8 cellular contexts compared by ENCODE assay signal in genomic region chr16:85010931-85011845, GRCh38. TPM values are rescaled to one million over a fixed set of nuclear protein-coding genes. Genes with fewer than 3 reads are reported as not detected.
DNase-seq lines count a peak whose midpoint lies in the region; ATAC-seq, FAIRE-seq and TF ChIP-seq lines count a peak whose summit lies in the region.

Gene ZDHHC7 (minus strand): TSS chr16:85011535. CDS start chr16:84990618, 20,917 bp downstream.

- no peak within 1 kb of the TSS for H2BK12ac ChIP-seq in H9 (ENCODE audit: insufficient read length, low read depth, low read length)

- H3K9me2 ChIP-seq in MM.1S (replicated peaks; ENCODE audit: insufficient read depth, low read length): no peaks in the 10 kb centered on the region

- H3F3A ChIP-seq in MM.1S (ENCODE audit: insufficient read depth, low read length): no peaks in the 10 kb centered on the region

- intact Hi-C loops in pancreas (cut with DNase I) (no loop called here), thyroid gland (cut with DNase I) (no loop called here)

- H2BK5ac ChIP-seq in H9 (ENCODE audit: insufficient read length, low read length): peak within 1 kb of the TSS; percentile 62

- peak; percentile 32 to 93 for TF ChIP-seq POLR2A in thyroid gland (IDR thresholded peaks at IDR 0.05)

- H3K27ac ChIP-seq in H9 (ENCODE audit: insufficient read length, low read depth, low read length) (peak within 1 kb of the TSS; percentile 28), MM.1S (ENCODE audit: low read length) (peak within 1 kb of the TSS; percentile 86), pancreas (peak within 1 kb of the TSS; percentile 85 to 99 (median 98)), thyroid gland (peak within 1 kb of the TSS; percentile 98 to 99 (median 98))

- H3K4me3 Mint-ChIP-seq in H9 (peak within 1 kb of the TSS; percentile 98), glutamatergic neuron (ENCODE audit: unreplicated experiment) (peak within 1 kb of the TSS; percentile 96)
- H3K4me3 Mint-ChIP-seq in activated naive CD8-positive, alpha-beta T cell: peak within 1 kb of the TSS; percentile 98

- peak within 1 kb of the TSS; percentile 76 for H3K18ac ChIP-seq in H9 (ENCODE audit: insufficient read length, low read depth, low read length)

- no peak within 1 kb of the TSS for H3T11ph ChIP-seq in H9 (ENCODE audit: low read length)

- no peak within 1 kb of the TSS for H4K8ac ChIP-seq in H9 (replicated peaks; ENCODE audit: insufficient read length, low read depth, low read length)

- H3K4me1 Mint-ChIP-seq in H9 (peaks cover 7 to 11% of the 10 kb centered on the region in 2 experiments), glutamatergic neuron (ENCODE audit: low read depth, unreplicated experiment) (peaks cover 7% of the 10 kb centered on the region)
- H3K4me1 Mint-ChIP-seq in activated naive CD8-positive, alpha-beta T cell (ENCODE audit: low read depth): peaks cover 43% of the 10 kb centered on the region

- peaks cover 14% of the 10 kb centered on the region; the same call in 1 of the 2 replicates for H3K79me2 ChIP-seq in H9 (ENCODE audit: insufficient read depth, low read length)
- peaks cover 21% of the 10 kb centered on the region for H3K79me2 ChIP-seq in MM.1S (ENCODE audit: low read length)

- no CpG with 5 or more reads among the region's 86 CpGs for WGBS in H9 (ENCODE audit: extremely low coverage, insufficient read length, low lambda C conversion rate)
- 0 to 1% methylated on average over 69 to 86 of the region's 86 CpGs for WGBS in pancreas, 2 donors
- 0 to 1% methylated on average over 45 to 56 of the region's 86 CpGs for WGBS in thyroid gland, 2 donors

- H3K27ac Mint-ChIP-seq in H9: peak within 1 kb of the TSS; percentile 99
- H3K27ac Mint-ChIP-seq in activated naive CD8-positive, alpha-beta T cell: peak within 1 kb of the TSS; percentile 98
- peak within 1 kb of the TSS; percentile 97 for H3K27ac Mint-ChIP-seq in glutamatergic neuron (ENCODE audit: unreplicated experiment)

- H2BK20ac ChIP-seq in H9 (ENCODE audit: low read depth, low read length, poor library complexity, severe bottlenecking): no peak within 1 kb of the TSS

- TF ChIP-seq CTCF in H9 (conservative IDR thresholded peaks at IDR 0.05): peak; percentile 14; the same call in 1 of the 3 replicates
- no peak for TF ChIP-seq CTCF in MM.1S (IDR thresholded peaks at IDR 0.05; ENCODE audit: low read length)
- peak; percentile 18 for TF ChIP-seq CTCF in glutamatergic neuron (IDR thresholded peaks at IDR 0.05; ENCODE audit: partially characterized antibody, unreplicated experiment)
- no peak for TF ChIP-seq CTCF in pancreas (IDR thresholded peaks at IDR 0.05)
- peak in 1 of 6 experiments; percentile 26 for TF ChIP-seq CTCF in thyroid gland (IDR thresholded peaks at IDR 0.05)

- H2BK15ac ChIP-seq in H9 (ENCODE audit: low read depth, low read length): no peak within 1 kb of the TSS

- H3K4me2 ChIP-seq in H9 (ENCODE audit: insufficient read depth, insufficient read length, low read length): peak within 1 kb of the TSS; percentile 97
- peak within 1 kb of the TSS; percentile 77 for H3K4me2 ChIP-seq in MM.1S (ENCODE audit: low read depth, low read length)

- H3K36me3 Mint-ChIP-seq in H9 (ENCODE audit: insufficient read depth in 1 of 3, low read depth in 3 of 3) (peaks cover 0 to 2% (median 0%) of the 10 kb centered on the region in 3 experiments; a peak in 2 of 7 replicates), glutamatergic neuron (ENCODE audit: unreplicated experiment) (no peaks in the 10 kb centered on the region)
- H3K36me3 Mint-ChIP-seq in activated naive CD8-positive, alpha-beta T cell: no peaks in the 10 kb centered on the region

- H3K9me3 ChIP-seq in H9 (ENCODE audit: control insufficient read depth, low read depth, low read length) (no peaks in the 10 kb centered on the region), MM.1S (replicated peaks; ENCODE audit: insufficient read depth, low read length) (no peaks in the 10 kb centered on the region), pancreas (no peaks in the 10 kb centered on the region), thyroid gland (no peaks in the 10 kb centered on the region)

- H3K23me2 ChIP-seq in H9 (ENCODE audit: insufficient read length, low read depth, low read length, poor library complexity, severe bottlenecking): peaks cover 7% of the 10 kb centered on the region

- H3K23ac ChIP-seq in H9 (ENCODE audit: insufficient read length, low read depth, low read length): no peak within 1 kb of the TSS

- H4K20me1 ChIP-seq in H9 (ENCODE audit: control insufficient read depth, insufficient read depth, insufficient read length) (no peaks in the 10 kb centered on the region), MM.1S (ENCODE audit: insufficient read depth, low read length) (no peaks in the 10 kb centered on the region)

- H2AK5ac ChIP-seq in H9 (ENCODE audit: insufficient read length, low read length): no peak within 1 kb of the TSS

- no peaks in the 10 kb centered on the region; the same call in none of the 2 replicates for H3K27me3 Mint-ChIP-seq in H9 (ENCODE audit: low read depth)
- no peaks in the 10 kb centered on the region for H3K27me3 Mint-ChIP-seq in activated naive CD8-positive, alpha-beta T cell
- H3K27me3 Mint-ChIP-seq in glutamatergic neuron (ENCODE audit: unreplicated experiment): peaks cover 6% of the 10 kb centered on the region

- no peak within 1 kb of the TSS for H2BK120ac ChIP-seq in H9 (ENCODE audit: low read depth, low read length, poor library complexity, severe bottlenecking)

- no peak within 1 kb of the TSS for H3K56ac ChIP-seq in H9 (ENCODE audit: insufficient read length, low read depth, low read length)

- DNase-seq in GM03348 (ENCODE audit: low spot score): peak; percentile 93
- peak; percentile 84 for DNase-seq in H9
- peak; percentile 73 for DNase-seq in MM.1S
- peak; percentile 62 for DNase-seq in SKM-1 treated with dmso at 0.1 percent for 144 hours (lab: John Stamatoyannopoulos, UW; ENCODE audit: unreplicated experiment)
- peak; percentile 95 for DNase-seq in glutamatergic neuron
- DNase-seq in pancreas: peak; percentile 81 to 95 (median 89)
- DNase-seq in thyroid gland: peak; percentile 81 to 83

- H3K4me3 ChIP-seq in MM.1S (ENCODE audit: low read length) (peak within 1 kb of the TSS; percentile 76), pancreas (peak within 1 kb of the TSS; percentile 57 to 80 (median 68)), thyroid gland (replicated peaks in 1 of 3) (peak within 1 kb of the TSS; percentile 71 to 86 (median 71))

- no peak within 1 kb of the TSS for H3K4ac ChIP-seq in H9 (ENCODE audit: low read depth, low read length)

- H3K4me1 ChIP-seq in H9 (ENCODE audit: insufficient read depth, low read length) (peaks cover 3% of the 10 kb centered on the region; the same call in 1 of the 2 replicates), MM.1S (ENCODE audit: low read length) (no peaks in the 10 kb centered on the region; the same call in 1 of the 2 replicates), pancreas (peaks cover 0 to 33% (median 19%) of the 10 kb centered on the region in 3 donors), thyroid gland (peaks cover 12 to 33% of the 10 kb centered on the region in 2 donors)

- H2AFZ ChIP-seq in H9 (ENCODE audit: low read length) (no peak within 1 kb of the TSS), MM.1S (ENCODE audit: low read length) (peak within 1 kb of the TSS; percentile 72)

- no peaks in the 10 kb centered on the region for H3K36me3 ChIP-seq in MM.1S (replicated peaks; ENCODE audit: insufficient read depth, low read length)
- no peaks in the 10 kb centered on the region for H3K36me3 ChIP-seq in pancreas
- H3K36me3 ChIP-seq in thyroid gland: no peaks in the 10 kb centered on the region

- peaks cover 7% of the 10 kb centered on the region for H3K79me1 ChIP-seq in H9 (ENCODE audit: insufficient read depth, low read depth, low read length, poor library complexity, severe bottlenecking)

- FAIRE-seq in pancreas (lab: Jason Lieb, UNC): no peak

- peak within 1 kb of the TSS; percentile 73 for H3K14ac ChIP-seq in H9 (ENCODE audit: insufficient read depth, low read length)

- H3K27me3 ChIP-seq in H9 (ENCODE audit: insufficient read depth, low read length): no peaks in the 10 kb centered on the region
- H3K27me3 ChIP-seq in MM.1S (replicated peaks; ENCODE audit: insufficient read depth, low read length): no peaks in the 10 kb centered on the region
- no peaks in the 10 kb centered on the region for H3K27me3 ChIP-seq in pancreas
- no peaks in the 10 kb centered on the region for H3K27me3 ChIP-seq in thyroid gland

- no peak within 1 kb of the TSS for H4K5ac ChIP-seq in H9 (ENCODE audit: insufficient read length, low read depth, low read length)

- peak; percentile 94 to 96 (median 94) for ATAC-seq in pancreas

- H3K9me3 Mint-ChIP-seq in H9: no peaks in the 10 kb centered on the region
- no peaks in the 10 kb centered on the region for H3K9me3 Mint-ChIP-seq in activated naive CD8-positive, alpha-beta T cell (ENCODE audit: low read depth)
- peaks cover 8% of the 10 kb centered on the region for H3K9me3 Mint-ChIP-seq in glutamatergic neuron (ENCODE audit: unreplicated experiment)

- H4K91ac ChIP-seq in H9 (ENCODE audit: insufficient read length, low read depth, low read length): no peak within 1 kb of the TSS

- H3K9ac ChIP-seq in H9 (ENCODE audit: extremely low read depth, insufficient read length, low read length) (peak within 1 kb of the TSS; percentile 81), MM.1S (ENCODE audit: low read length) (peak within 1 kb of the TSS; percentile 75)

RNA-seq across cellular contexts. Expression of gene ZDHHC7, which starts in this region (rescaled TPM):
- total RNA-seq in H9 (2021) (39.1 and 44.0 TPM in 2 replicates), glutamatergic neuron (ENCODE audit: unreplicated experiment) (43.6 TPM), pancreas (10 to 100 TPM; 10.7 to 28.8 (median 15.6) TPM), thyroid gland (10 to 100 TPM; 49.8 to 59.2 (median 54.3) TPM)
- 10 to 100 TPM; 17.8 to 22.7 TPM for polyA plus RNA-seq in pancreas

Comparison
In these comparisons a context has a peak if more than half of its experiments do, and no peak if none do; other contexts are left out.
1. Peak in every context shown above with its lines: DNase-seq, ATAC-seq, H3K4me3 ChIP-seq and H3K27ac ChIP-seq.
2. H3K27ac ChIP-seq: peak in every context shown above with its lines; median percentile 98 in pancreas; 98 in thyroid gland; 86 in MM.1S; 28 in H9.
3. CTCF ChIP-seq: peak in H9 (single experiment) and glutamatergic neuron (single experiment); none in MM.1S (single experiment) and pancreas (0 of 4).